Comparison of ENCODE assay signal across 8 cellular contexts in the genomic region with DNA sequence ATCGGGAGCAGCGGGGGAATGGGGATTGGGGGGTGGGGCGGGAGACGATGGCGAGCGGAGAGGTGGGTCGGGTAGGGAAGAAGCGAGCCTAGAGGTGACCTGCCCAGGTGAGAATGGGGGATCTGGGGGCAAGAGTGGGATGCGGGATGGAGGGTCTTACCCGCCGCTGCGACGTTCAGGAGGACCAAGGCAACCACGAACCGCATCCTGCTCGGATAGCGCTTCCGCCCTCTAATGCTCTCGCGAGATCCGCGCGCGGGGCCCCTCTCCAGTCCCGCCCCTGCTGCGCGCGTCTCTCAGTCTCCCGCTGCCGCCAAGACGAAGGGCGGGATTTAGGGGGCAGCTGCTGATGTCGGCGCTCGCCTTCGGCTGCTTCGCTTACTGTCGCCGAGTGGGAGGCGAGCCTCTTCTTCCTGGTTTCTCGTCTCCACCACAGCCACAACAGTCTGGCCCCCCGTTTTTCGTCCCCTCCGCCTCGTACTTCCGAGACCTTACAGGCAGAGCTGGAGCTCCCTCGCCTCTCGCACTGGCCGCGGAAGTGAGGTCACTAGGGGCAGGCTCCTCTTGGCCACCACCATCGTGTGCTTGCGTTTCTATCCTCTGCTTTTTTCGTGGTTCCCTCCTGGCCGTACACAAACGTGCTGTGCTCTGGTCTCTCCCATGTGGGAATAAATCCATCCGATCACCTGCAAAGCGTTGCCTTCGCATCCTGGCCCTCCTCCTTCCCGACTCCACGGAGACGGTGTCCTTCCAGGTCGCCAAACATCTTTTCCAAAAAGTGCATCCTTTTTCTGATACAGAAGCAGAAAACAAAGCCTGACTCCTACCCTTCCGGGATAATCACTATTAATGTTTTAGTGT. TPM values are rescaled to one million over a fixed set of nuclear protein-coding genes. Genes with fewer than 3 reads are reported as not detected.
A peak's percentile ranks its signal among the peaks of the same experiment; 100 is the strongest.
DNase-seq lines count a peak whose midpoint lies in the region; ATAC-seq and TF ChIP-seq lines count a peak whose summit lies in the region.

Gene TGOLN2, minus strand, starts transcription at position 233 of the 861 bp plus-strand sequence. Its CDS starts 27 bp downstream, at position 206.

- DNase-seq in H9 (peak; percentile 91), MG63 (peak; percentile 90), SHP77 (lab: John Stamatoyannopoulos, UW) (peak; percentile 88), fibroblast of the aortic adventitia (ENCODE audit: low read depth) (peak; percentile 87)
- DNase-seq in activated effector memory CD4-positive, alpha-beta T cell treated with Interleukin-2 at 50 U/mL for 16 hours = peak; percentile 89
- DNase-seq in stimulated activated naive CD8-positive, alpha-beta T cell treated with anti-CD3 and anti-CD28 coated beads, Interleukin-15, Interleukin-2, amounts not matched to agents 100 U/mL and 50 U/mL, for 24 hours = peak; percentile 95

- no CpG with 5 or more reads among the region's 63 CpGs for WGBS in H9 (ENCODE audit: extremely low coverage, insufficient read length, low lambda C conversion rate)

- H4K20me1 ChIP-seq in H9 (ENCODE audit: control insufficient read depth, insufficient read depth, insufficient read length) = no peaks in the 10 kb centered on the region

- peak within 1 kb of the TSS; percentile 85 for H2BK5ac ChIP-seq in H9 (ENCODE audit: insufficient read length, low read length)

- peak within 1 kb of the TSS; percentile 86 for H4K5ac ChIP-seq in H9 (ENCODE audit: insufficient read length, low read depth, low read length)

- no peaks in the 10 kb centered on the region; a peak in 1 of 5 replicates for H3K9me3 Mint-ChIP-seq in H9
- H3K9me3 Mint-ChIP-seq in nephron = no peaks in the 10 kb centered on the region

- H3K4me1 ChIP-seq in ES-I3 (ENCODE audit: insufficient read depth, low read length) (0 out of 2 replicates have a peak, but pooled peaks cover 5% of the 10 kb centered on the region), H9 (ENCODE audit: insufficient read depth, low read length) (no peaks in the 10 kb centered on the region; the same call in 1 of the 2 replicates)

- H2AFZ ChIP-seq in H9 (ENCODE audit: low read length) = no peak within 1 kb of the TSS

- no peak within 1 kb of the TSS for H2BK20ac ChIP-seq in H9 (ENCODE audit: low read depth, low read length, poor library complexity, severe bottlenecking)

- H3K4me3 ChIP-seq in MG63 = peak within 1 kb of the TSS; percentile 64
- H3K4me3 ChIP-seq in fibroblast of the aortic adventitia (ENCODE audit: low read depth, low read length) = peak within 1 kb of the TSS; percentile 91

- H3K9me3 ChIP-seq in ES-I3 (ENCODE audit: control insufficient read depth, insufficient read depth, low read length) = no peaks in the 10 kb centered on the region
- no peaks in the 10 kb centered on the region for H3K9me3 ChIP-seq in H9 (ENCODE audit: control insufficient read depth, low read depth, low read length)
- H3K9me3 ChIP-seq in MG63 = no peaks in the 10 kb centered on the region

- H3T11ph ChIP-seq in H9 (ENCODE audit: low read length) = no peak within 1 kb of the TSS

- peaks cover 35 to 44% of the 10 kb centered on the region in 2 experiments for H3K4me1 Mint-ChIP-seq in H9
- H3K4me1 Mint-ChIP-seq in nephron = peaks cover 46% of the 10 kb centered on the region

- H3K56ac ChIP-seq in H9 (ENCODE audit: insufficient read length, low read depth, low read length) = peak within 1 kb of the TSS; percentile 48

- TF ChIP-seq CTCF in H9 (conservative IDR thresholded peaks at IDR 0.05) (peak; percentile 20; the same call in 1 of the 3 replicates), fibroblast of the aortic adventitia (IDR thresholded peaks at IDR 0.05; ENCODE audit: insufficient read depth, low read length) (peak; percentile 19), nephron (IDR thresholded peaks at IDR 0.05; ENCODE audit: unreplicated experiment in 3 of 3) (no peak)

- H3K79me1 ChIP-seq in H9 (ENCODE audit: insufficient read depth, low read depth, low read length, poor library complexity, severe bottlenecking) = peaks cover 16% of the 10 kb centered on the region

- no peak within 1 kb of the TSS for H2AK5ac ChIP-seq in H9 (ENCODE audit: insufficient read length, low read length)

- H3K4me2 ChIP-seq in H9 (ENCODE audit: insufficient read depth, insufficient read length, low read length) = peak within 1 kb of the TSS; percentile 92

- peak within 1 kb of the TSS; percentile 80 for H3K27ac ChIP-seq in H9 (ENCODE audit: insufficient read length, low read depth, low read length)

- no peak within 1 kb of the TSS for H3K23ac ChIP-seq in H9 (ENCODE audit: insufficient read length, low read depth, low read length)

- H3K14ac ChIP-seq in H9 (ENCODE audit: insufficient read depth, low read length) = peak within 1 kb of the TSS; percentile 100

- no peak within 1 kb of the TSS for H2BK12ac ChIP-seq in H9 (ENCODE audit: insufficient read length, low read depth, low read length)

- no peaks in the 10 kb centered on the region for H3K27me3 ChIP-seq in H9 (ENCODE audit: insufficient read depth, low read length)
- H3K27me3 ChIP-seq in MG63 = no peaks in the 10 kb centered on the region

- H3K23me2 ChIP-seq in H9 (ENCODE audit: insufficient read length, low read depth, low read length, poor library complexity, severe bottlenecking) = peaks cover 18% of the 10 kb centered on the region

- no peak within 1 kb of the TSS; the same call in 1 of the 2 replicates for H3K4ac ChIP-seq in H9 (ENCODE audit: low read depth, low read length)

- H3K4me3 Mint-ChIP-seq in H9 = peak within 1 kb of the TSS; percentile 90 to 93
- peak within 1 kb of the TSS; percentile 91 to 99 (median 97) for H3K4me3 Mint-ChIP-seq in nephron

- H3K36me3 Mint-ChIP-seq in H9 (ENCODE audit: insufficient read depth in 1 of 3, low read depth in 3 of 3) = peaks cover 14 to 41% (median 34%) of the 10 kb centered on the region in 3 experiments; a peak in 6 of 7 replicates
- peaks cover 31% of the 10 kb centered on the region for H3K36me3 Mint-ChIP-seq in nephron (ENCODE audit: low read depth)

- H3K79me2 ChIP-seq in H9 (ENCODE audit: insufficient read depth, low read length) = peaks cover 8% of the 10 kb centered on the region; the same call in 1 of the 2 replicates

- peak within 1 kb of the TSS; percentile 98 for H3K18ac ChIP-seq in H9 (ENCODE audit: insufficient read length, low read depth, low read length)

- H3K27ac Mint-ChIP-seq in H9 (peak within 1 kb of the TSS; percentile 100), nephron (peak within 1 kb of the TSS; percentile 97 to 99 (median 98))

- H2BK120ac ChIP-seq in H9 (ENCODE audit: low read depth, low read length, poor library complexity, severe bottlenecking) = peak within 1 kb of the TSS; percentile 90

- H3K36me3 ChIP-seq in ES-I3 (ENCODE audit: insufficient read depth, low read length) (peaks cover 3% of the 10 kb centered on the region; the same call in 1 of the 2 replicates), MG63 (peaks cover 42% of the 10 kb centered on the region)

- peak; percentile 92 for ATAC-seq in stimulated activated naive CD8-positive, alpha-beta T cell treated with anti-CD3 and anti-CD28 coated beads, Interleukin-15, Interleukin-2, amounts not matched to agents 100 U/mL and 50 U/mL, for 24 hours

- H3K27me3 Mint-ChIP-seq in H9 (ENCODE audit: low read depth) = no peaks in the 10 kb centered on the region; the same call in 1 of the 2 replicates
- H3K27me3 Mint-ChIP-seq in nephron (ENCODE audit: low read depth) = no peaks in the 10 kb centered on the region

- no peak within 1 kb of the TSS for H4K8ac ChIP-seq in H9 (replicated peaks; ENCODE audit: insufficient read length, low read depth, low read length)

- H2BK15ac ChIP-seq in H9 (ENCODE audit: low read depth, low read length) = no peak within 1 kb of the TSS

- H4K91ac ChIP-seq in H9 (ENCODE audit: insufficient read length, low read depth, low read length) = no peak within 1 kb of the TSS

- H3K9ac ChIP-seq in ES-I3 (ENCODE audit: low read depth, low read length) (peak within 1 kb of the TSS; percentile 75), H9 (ENCODE audit: extremely low read depth, insufficient read length, low read length) (peak within 1 kb of the TSS; percentile 99)

RNA-seq across cellular contexts. Expression of gene TGOLN2, which starts in this region (rescaled TPM):
- total RNA-seq in H9 (2021) (47.7 and 47.8 TPM in 2 replicates), fibroblast of the aortic adventitia (ENCODE audit: low replicate concordance) (90.3 and 112 TPM in 2 replicates)
- 32.5 and 36.5 TPM in 2 replicates for total RNA-seq in MG63 (2014; rRNA removed; shearing (Covaris generic); ENCODE audit: low replicate concordance)

Comparison
In these comparisons a context has a peak if more than half of its experiments do, and no peak if none do; other contexts are left out.
1. Peak in every context shown above with its lines: DNase-seq, ATAC-seq, H3K4me3 ChIP-seq and H3K27ac ChIP-seq.
2. CTCF ChIP-seq: peak in H9 (single experiment) and fibroblast of the aortic adventitia (single experiment); none in nephron (0 of 3).